8 cellular contexts compared by ENCODE assay signal in the genomic region with DNA sequence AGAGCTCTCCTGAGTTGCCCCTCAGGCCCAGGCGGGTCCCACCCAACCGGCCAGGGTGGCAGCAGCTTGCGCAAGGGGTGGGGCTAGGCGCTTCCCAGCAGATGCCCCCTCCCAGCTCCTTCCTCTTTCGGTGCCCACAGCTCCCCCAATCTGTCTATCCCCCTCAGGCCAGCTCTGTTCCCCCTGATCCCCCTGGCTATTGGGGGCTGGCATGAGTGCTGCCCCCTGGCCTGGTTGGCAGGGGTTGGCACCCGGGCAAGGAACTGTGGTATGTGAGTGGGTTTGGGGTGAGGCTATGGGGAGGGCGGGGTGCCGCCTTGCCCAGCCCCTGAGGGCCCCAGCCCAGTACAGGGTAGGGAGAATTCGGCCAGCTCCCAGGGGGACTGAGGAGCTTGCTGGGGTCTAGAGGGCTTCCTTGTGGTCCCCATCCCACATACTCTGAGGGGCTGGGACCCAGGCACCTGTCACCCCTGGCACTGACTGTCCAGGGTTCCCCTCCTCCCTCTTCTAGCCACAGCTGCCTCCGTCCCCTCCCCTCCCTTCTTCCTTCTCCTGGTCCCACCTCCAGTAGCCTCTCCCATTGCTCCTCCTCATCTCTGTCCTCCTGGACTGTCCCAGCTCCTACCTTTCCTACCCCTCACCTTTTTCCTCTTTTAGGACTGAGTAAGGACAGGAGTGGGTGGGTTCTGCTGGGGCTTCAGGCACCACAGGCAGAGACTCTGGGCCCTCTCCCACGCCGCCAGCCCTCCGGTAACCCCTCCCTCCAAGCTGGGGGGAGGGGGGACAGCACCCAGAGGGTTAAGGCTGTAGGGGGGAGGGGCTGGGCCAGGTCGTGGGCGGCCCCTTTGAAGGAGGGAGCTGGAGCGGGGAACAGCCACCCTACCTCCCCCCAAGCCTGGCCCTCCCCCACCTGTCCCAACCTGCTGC. TPM values are rescaled to one million over a fixed set of nuclear protein-coding genes. Genes with fewer than 3 reads are reported as not detected.
DNase-seq lines count a peak whose midpoint lies in the region; ATAC-seq and TF ChIP-seq lines count a peak whose summit lies in the region.

No MANE protein-coding gene starts in this region.

- no peak for ATAC-seq in left lobe of liver

- H3K27me3 Mint-ChIP-seq in activated T-helper 2 cell treated with anti-CD3 and anti-CD28 coated beads, Interferon-gamma antibody, Interleukin-2, Interleukin-4, amounts not matched to agents 10 μg/mL and 5 μg/mL and 100 μg/mL, durations not matched to agents 14 hours and 24 hours and 36 hours (ENCODE audit: low read depth) = no peaks in the 10 kb centered on the region

- peak; percentile 69 for DNase-seq in MV-4-11 (lab: John Stamatoyannopoulos, UW)
- DNase-seq in activated T-helper 2 cell treated with anti-CD3 and anti-CD28 coated beads, Interferon-gamma antibody, Interleukin-2, Interleukin-4, amounts not matched to agents 10 μg/mL and 5 μg/mL and 100 μg/mL, durations not matched to agents 14 hours and 24 hours and 36 hours (ENCODE audit: low spot score) = peak; percentile 63
- DNase-seq in left lobe of liver (ENCODE audit: low spot score) = peak; percentile 59
- peak in 4 of 6 experiments; percentile 15 to 41 (median 36) for DNase-seq in stimulated activated naive CD4-positive, alpha-beta T cell (lab: John Stamatoyannopoulos, UW)
- DNase-seq in HK-2 (ENCODE audit: unreplicated experiment) = no peak
- no peak for DNase-seq in NCI-H524 (lab: John Stamatoyannopoulos, UW)
- no peak for DNase-seq in HuH-7 (ENCODE audit: low spot score)
- no peak for DNase-seq in GM10266 (ENCODE audit: extremely low spot score)

- H3K4me3 Mint-ChIP-seq in activated T-helper 2 cell treated with anti-CD3 and anti-CD28 coated beads, Interferon-gamma antibody, Interleukin-2, Interleukin-4, amounts not matched to agents 10 μg/mL and 5 μg/mL and 100 μg/mL, durations not matched to agents 14 hours and 24 hours and 36 hours (ENCODE audit: low read depth) = peak overlapping the region; percentile 96

- peak overlapping the region; percentile 92 for H3K27ac Mint-ChIP-seq in activated T-helper 2 cell treated with anti-CD3 and anti-CD28 coated beads, Interferon-gamma antibody, Interleukin-2, Interleukin-4, amounts not matched to agents 10 μg/mL and 5 μg/mL and 100 μg/mL, durations not matched to agents 14 hours and 24 hours and 36 hours

- TF ChIP-seq CTCF in GM10266 (IDR thresholded peaks at IDR 0.05; ENCODE audit: control insufficient read depth, insufficient read depth, low read depth, missing control alignments) = no peak

- intact Hi-C loops in activated T-helper 2 cell treated with anti-CD3 and anti-CD28 coated beads, Interferon-gamma antibody, Interleukin-2, Interleukin-4, amounts not matched to agents 10 μg/mL and 5 μg/mL and 100 μg/mL, durations not matched to agents 14 hours and 24 hours and 36 hours (cut with micrococcal nuclease) = loop anchor here (1.0 to 10.0 kb wide), 3 partner anchors 9 to 53 kb away; a partner anchor contains a TSS

- H3K4me1 Mint-ChIP-seq in activated T-helper 2 cell treated with anti-CD3 and anti-CD28 coated beads, Interferon-gamma antibody, Interleukin-2, Interleukin-4, amounts not matched to agents 10 μg/mL and 5 μg/mL and 100 μg/mL, durations not matched to agents 14 hours and 24 hours and 36 hours (ENCODE audit: low read depth) = peaks cover 46% of the 10 kb centered on the region

- H3K36me3 Mint-ChIP-seq in activated T-helper 2 cell treated with anti-CD3 and anti-CD28 coated beads, Interferon-gamma antibody, Interleukin-2, Interleukin-4, amounts not matched to agents 10 μg/mL and 5 μg/mL and 100 μg/mL, durations not matched to agents 14 hours and 24 hours and 36 hours (ENCODE audit: low read depth) = peaks cover 57% of the 10 kb centered on the region

- no peaks in the 10 kb centered on the region for H3K9me3 Mint-ChIP-seq in activated T-helper 2 cell treated with anti-CD3 and anti-CD28 coated beads, Interferon-gamma antibody, Interleukin-2, Interleukin-4, amounts not matched to agents 10 μg/mL and 5 μg/mL and 100 μg/mL, durations not matched to agents 14 hours and 24 hours and 36 hours

RNA-seq across cellular contexts. Expression of a gene that starts 5.7 kb away (rescaled TPM):
- total RNA-seq in activated T-helper 2 cell treated with anti-CD3 and anti-CD28 coated beads, Interferon-gamma antibody, Interleukin-2, Interleukin-4, amounts not matched to agents 10 μg/mL and 5 μg/mL and 100 μg/mL, durations not matched to agents 14 hours and 24 hours and 36 hours = 147 and 154 TPM in 2 replicates
- 89.5 TPM for total RNA-seq in left lobe of liver

RNA-seq across cellular contexts. Expression of a gene that starts 14.9 kb away (rescaled TPM):
- 0.48 and 2.0 TPM in 2 replicates for total RNA-seq in activated T-helper 2 cell treated with anti-CD3 and anti-CD28 coated beads, Interferon-gamma antibody, Interleukin-2, Interleukin-4, amounts not matched to agents 10 μg/mL and 5 μg/mL and 100 μg/mL, durations not matched to agents 14 hours and 24 hours and 36 hours
- total RNA-seq in left lobe of liver = not detected

RNA-seq across cellular contexts. Expression of a gene that starts 25.1 kb away (rescaled TPM):
- total RNA-seq in activated T-helper 2 cell treated with anti-CD3 and anti-CD28 coated beads, Interferon-gamma antibody, Interleukin-2, Interleukin-4, amounts not matched to agents 10 μg/mL and 5 μg/mL and 100 μg/mL, durations not matched to agents 14 hours and 24 hours and 36 hours = 54.9 and 60.2 TPM in 2 replicates
- total RNA-seq in left lobe of liver = 21.9 TPM

RNA-seq across cellular contexts. Expression of a gene that starts 25.3 kb away (rescaled TPM):
- 0.21 and 0.80 TPM in 2 replicates for total RNA-seq in activated T-helper 2 cell treated with anti-CD3 and anti-CD28 coated beads, Interferon-gamma antibody, Interleukin-2, Interleukin-4, amounts not matched to agents 10 μg/mL and 5 μg/mL and 100 μg/mL, durations not matched to agents 14 hours and 24 hours and 36 hours
- total RNA-seq in left lobe of liver = 1.4 TPM

RNA-seq across cellular contexts. Expression of a gene that starts 25.3 kb away (rescaled TPM):
- total RNA-seq in activated T-helper 2 cell treated with anti-CD3 and anti-CD28 coated beads, Interferon-gamma antibody, Interleukin-2, Interleukin-4, amounts not matched to agents 10 μg/mL and 5 μg/mL and 100 μg/mL, durations not matched to agents 14 hours and 24 hours and 36 hours = 0.11 TPM in 1 of 2 replicates, not detected in the other
- total RNA-seq in left lobe of liver = 0.13 TPM

Comparison
In these comparisons a context has a peak if more than half of its experiments do, and no peak if none do; other contexts are left out.
1. DNase-seq: peak in MV-4-11 (single experiment), activated T-helper 2 cell treated with anti-CD3 and anti-CD28 coated beads, Interferon-gamma antibody, Interleukin-2, Interleukin-4, amounts not matched to agents 10 μg/mL and 5 μg/mL and 100 μg/mL, durations not matched to agents 14 hours and 24 hours and 36 hours (single experiment), left lobe of liver (single experiment) and stimulated activated naive CD4-positive, alpha-beta T cell (4 of 6); none in HK-2 (single experiment), NCI-H524 (0 of 2), HuH-7 (single experiment) and GM10266 (single experiment).